In genomic region chr5:161847447-161847846, GRCh38 we compare ENCODE assay signal across 27 cellular contexts. TPM values are rescaled to one million over a fixed set of nuclear protein-coding genes. Genes with fewer than 3 reads are reported as not detected.
DNase-seq lines count a peak whose midpoint lies in the region; ATAC-seq and TF ChIP-seq lines count a peak whose summit lies in the region.
"Had no signal": no experiment of that assay in that cellular context is flagged by ENCODE, and none has a peak within 500 bp of the region (broad histone marks: within the 10 kb centered on the region; RNA-seq: fewer than 3 reads in every experiment).

No MANE protein-coding gene starts in this region.

- DNase-seq in D341Med (ENCODE audit: low spot score) = peak; percentile 10
- no peak for DNase-seq in hepatocyte (ENCODE audit: low spot score)
- DNase-seq in neuronal stem cell (ENCODE audit: low spot score) = peak; percentile 1
- DNase-seq in RPMI8226 = no peak
- DNase-seq in activated CD8-positive, alpha-beta T cell treated with anti-CD3 and anti-CD28 coated beads, Interleukin-2, amount 10 ng/mL, durations not matched to agents 7 days and 5 days = no peak
- DNase-seq: activated CD4-positive, CD25-positive, alpha-beta regulatory T cell; activated naive CD4-positive, alpha-beta T cell treated with anti-CD3 and anti-CD28 coated beads, Interleukin-2, amount 50 U/mL, for 16 hours; activated T-cell treated with anti-CD3 and anti-CD28 coated beads, Interleukin-2, amount 50 U/mL, for 48 hours; DMS153; foreskin keratinocyte; immature natural killer cell; NCI-H187 treated with DMSO at 0.1 percent for 48 hours; stimulated activated CD4-positive, alpha-beta T cell treated with anti-CD3 and anti-CD28 coated beads, Interleukin-4, amount 100 ng/mL, for 1 hour; stomach; T-helper 9 cell had no signal

- H3K4me3 Mint-ChIP-seq in activated CD8-positive, alpha-beta T cell treated with anti-CD3 and anti-CD28 coated beads, Interleukin-2, amount 10 ng/mL, durations not matched to agents 7 days and 5 days = no peak overlapping the region
- H3K4me3 Mint-ChIP-seq: immature natural killer cell had no signal

- H3K4me2 ChIP-seq in hepatocyte = peak overlapping the region; percentile 82
- H3K4me2 ChIP-seq in neuronal stem cell (ENCODE audit: insufficient read depth, low read length, poor library complexity, severe bottlenecking) = peak overlapping the region; percentile 19

- no peak for TF ChIP-seq CTCF in hepatocyte (IDR thresholded peaks at IDR 0.05; ENCODE audit: poor library complexity)

- H3K27ac Mint-ChIP-seq in activated CD8-positive, alpha-beta T cell treated with anti-CD3 and anti-CD28 coated beads, Interleukin-2, amount 10 ng/mL, durations not matched to agents 7 days and 5 days = no peak overlapping the region
- H3K27ac Mint-ChIP-seq: CD14-positive monocyte, immature natural killer cell had no signal

- no peak overlapping the region for H2BK12ac ChIP-seq in neuronal stem cell (ENCODE audit: low read length)

- no peak overlapping the region for H2AFZ ChIP-seq in hepatocyte
- H2AFZ ChIP-seq in neuronal stem cell (ENCODE audit: low read length) = peak overlapping the region; percentile 53

- no peak for ATAC-seq in HG03175 (IDR thresholded peaks at IDR 0.05; ENCODE audit: unreplicated experiment)
- ATAC-seq in HG03095 (IDR thresholded peaks at IDR 0.05; ENCODE audit: unreplicated experiment) = no peak
- no peak for ATAC-seq in activated CD8-positive, alpha-beta T cell treated with anti-CD3 and anti-CD28 coated beads, Interleukin-2, amount 10 ng/mL, durations not matched to agents 7 days and 5 days

- H3K9me3 ChIP-seq in hepatocyte (ENCODE audit: low read depth) (no peaks in the 10 kb centered on the region), neuronal stem cell (replicated peaks in 1 of 2; ENCODE audit: control insufficient read depth in 2 of 2, insufficient read depth in 1 of 2, low read depth in 1 of 2, low read length in 2 of 2) (no peaks in the 10 kb centered on the region)
- H3K9me3 ChIP-seq: pancreas, stomach had no signal

- no peaks in the 10 kb centered on the region for H3K4me1 Mint-ChIP-seq in activated CD8-positive, alpha-beta T cell treated with anti-CD3 and anti-CD28 coated beads, Interleukin-2, amount 10 ng/mL, durations not matched to agents 7 days and 5 days (ENCODE audit: low read depth)
- H3K4me1 Mint-ChIP-seq: CD14-positive monocyte, immature natural killer cell had no signal

- POLR2A ChIA-PET in activated CD8-positive, alpha-beta T cell treated with anti-CD3 and anti-CD28 coated beads, Interleukin-2, amount 10 ng/mL, durations not matched to agents 7 days and 5 days (lab: Charles Lee) = no interaction called here

- H3K18ac ChIP-seq in neuronal stem cell (ENCODE audit: low read length) = no peak overlapping the region

- H3K9me2 ChIP-seq in hepatocyte (replicated peaks; ENCODE audit: insufficient read depth) = no peaks in the 10 kb centered on the region

- no peaks in the 10 kb centered on the region for H4K20me1 ChIP-seq in hepatocyte (ENCODE audit: insufficient read depth, poor library complexity, severe bottlenecking)

- H3K79me2 ChIP-seq in hepatocyte = no peaks in the 10 kb centered on the region

- no peak overlapping the region for H2AK5ac ChIP-seq in neuronal stem cell (ENCODE audit: low read depth, low read length)

- H3K27me3 ChIP-seq in hepatocyte (peaks cover 48% of the 10 kb centered on the region), neuronal stem cell (ENCODE audit: control insufficient read depth in 3 of 3, insufficient read depth in 3 of 3, low read depth in 1 of 3, low read length in 3 of 3) (peaks cover 0 to 42% (median 18%) of the 10 kb centered on the region in 3 experiments)
- H3K27me3 ChIP-seq: foreskin keratinocyte had no signal

- H3K4me3 ChIP-seq in hepatocyte = no peak overlapping the region
- H3K4me3 ChIP-seq in neuronal stem cell (ENCODE audit: low read length in 2 of 2) = no peak overlapping the region
- H3K4me3 ChIP-seq: skin epidermis had no signal

- H3K4me1 ChIP-seq in hepatocyte (ENCODE audit: insufficient read depth) (no peaks in the 10 kb centered on the region), neuronal stem cell (ENCODE audit: control insufficient read depth in 2 of 2, insufficient read depth in 1 of 2, low read depth in 1 of 2, low read length in 2 of 2) (peaks cover 0 to 5% of the 10 kb centered on the region in 2 donors)
- H3K4me1 ChIP-seq: foreskin keratinocyte, pancreas had no signal

- no peak overlapping the region for H4K91ac ChIP-seq in neuronal stem cell (ENCODE audit: low read depth, low read length, poor library complexity)

- H3K27ac ChIP-seq in angular gyrus (ENCODE audit: low read depth, low read length) = peak overlapping the region; percentile 80
- H3K27ac ChIP-seq in hepatocyte = no peak overlapping the region
- no peak overlapping the region for H3K27ac ChIP-seq in neuronal stem cell (replicated peaks; ENCODE audit: low read length)
- H3K27ac ChIP-seq: coronary artery, epithelial cell of prostate, foreskin keratinocyte, HL-60, pancreas, SK-N-MC, skin epidermis, stomach had no signal

- no peak overlapping the region for H3K23ac ChIP-seq in neuronal stem cell (ENCODE audit: low read depth, low read length, poor library complexity)

- no peak overlapping the region for H2BK5ac ChIP-seq in neuronal stem cell (ENCODE audit: low read length)

- H3K79me1 ChIP-seq in neuronal stem cell (ENCODE audit: low read depth, low read length) = no peaks in the 10 kb centered on the region

- H3K9me3 Mint-ChIP-seq in activated CD8-positive, alpha-beta T cell treated with anti-CD3 and anti-CD28 coated beads, Interleukin-2, amount 10 ng/mL, durations not matched to agents 7 days and 5 days (ENCODE audit: insufficient read depth) = no peaks in the 10 kb centered on the region

- no peak overlapping the region for H2BK120ac ChIP-seq in neuronal stem cell (ENCODE audit: low read depth, low read length)

- H3K36me3 Mint-ChIP-seq in activated CD8-positive, alpha-beta T cell treated with anti-CD3 and anti-CD28 coated beads, Interleukin-2, amount 10 ng/mL, durations not matched to agents 7 days and 5 days (ENCODE audit: low read depth) = no peaks in the 10 kb centered on the region
- H3K36me3 Mint-ChIP-seq: CD14-positive monocyte had no signal

- no peak overlapping the region for H2BK15ac ChIP-seq in neuronal stem cell (ENCODE audit: low read length)

- H3K9ac ChIP-seq in neuronal stem cell (ENCODE audit: low read depth, low read length, poor library complexity) = no peak overlapping the region

- H4K8ac ChIP-seq in neuronal stem cell (ENCODE audit: low read depth, low read length) = no peak overlapping the region

- H3K4ac ChIP-seq in neuronal stem cell (ENCODE audit: low read length) = no peak overlapping the region

- CTCF ChIA-PET in activated CD8-positive, alpha-beta T cell treated with anti-CD3 and anti-CD28 coated beads, Interleukin-2, amount 10 ng/mL, durations not matched to agents 7 days and 5 days (lab: Charles Lee) = no interaction called here

- WGBS in hepatocyte (ENCODE audit: low lambda C conversion rate, missing lambda C conversion rate) = 6% methylated on average over 12 of the region's 12 CpGs
- no CpG with 5 or more reads among the region's 12 CpGs for WGBS in neuronal stem cell (ENCODE audit: extremely low coverage in 2 of 2, insufficient read length in 2 of 2, insufficient replicate concordance in 1 of 2), 2 donors

- no peaks in the 10 kb centered on the region for H3K36me3 ChIP-seq in hepatocyte (replicated peaks; ENCODE audit: insufficient read depth, low read depth)
- no peaks in the 10 kb centered on the region for H3K36me3 ChIP-seq in neuronal stem cell (replicated peaks in 1 of 2; ENCODE audit: control insufficient read depth in 2 of 2, insufficient read depth in 2 of 2, low read length in 2 of 2)
- H3K36me3 ChIP-seq: pancreas, stomach had no signal

- H3K27me3 Mint-ChIP-seq in activated CD8-positive, alpha-beta T cell treated with anti-CD3 and anti-CD28 coated beads, Interleukin-2, amount 10 ng/mL, durations not matched to agents 7 days and 5 days (ENCODE audit: low read depth) = peaks cover 4% of the 10 kb centered on the region

- H3K14ac ChIP-seq in neuronal stem cell (ENCODE audit: low read length) = no peak overlapping the region

RNA-seq across cellular contexts. Expression of gene GABRA1, which starts 0.5 kb away (rescaled TPM):
- total RNA-seq in hepatocyte = 0.16 and 0.30 TPM in 2 replicates
- polyA plus RNA-seq in hepatocyte = 0.42 TPM in 1 of 2 replicates, not detected in the other
- polyA plus RNA-seq in neuronal stem cell (2013, experiment 1 of 2) = not detected
- not detected for polyA plus RNA-seq in neuronal stem cell (2013, experiment 2 of 2)
- total RNA-seq in activated CD8-positive, alpha-beta T cell treated with anti-CD3 and anti-CD28 coated beads, Interleukin-2, amount 10 ng/mL, durations not matched to agents 7 days and 5 days = not detected
- total RNA-seq: foreskin keratinocyte, lower leg skin, ureter had no signal
- polyA plus RNA-seq: CD14-positive monocyte, foreskin keratinocyte, immature natural killer cell had no signal

Comparison
In these comparisons a context has a peak if more than half of its experiments do, and no peak if none do; other contexts are left out.
1. DNase-seq: peak in D341Med (single experiment) and neuronal stem cell (single experiment); none in hepatocyte (single experiment), RPMI8226 (single experiment) and activated CD8-positive, alpha-beta T cell treated with anti-CD3 and anti-CD28 coated beads, Interleukin-2, amount 10 ng/mL, durations not matched to agents 7 days and 5 days (single experiment).